ENCODE assay signal across 18 cellular contexts in the genomic region with DNA sequence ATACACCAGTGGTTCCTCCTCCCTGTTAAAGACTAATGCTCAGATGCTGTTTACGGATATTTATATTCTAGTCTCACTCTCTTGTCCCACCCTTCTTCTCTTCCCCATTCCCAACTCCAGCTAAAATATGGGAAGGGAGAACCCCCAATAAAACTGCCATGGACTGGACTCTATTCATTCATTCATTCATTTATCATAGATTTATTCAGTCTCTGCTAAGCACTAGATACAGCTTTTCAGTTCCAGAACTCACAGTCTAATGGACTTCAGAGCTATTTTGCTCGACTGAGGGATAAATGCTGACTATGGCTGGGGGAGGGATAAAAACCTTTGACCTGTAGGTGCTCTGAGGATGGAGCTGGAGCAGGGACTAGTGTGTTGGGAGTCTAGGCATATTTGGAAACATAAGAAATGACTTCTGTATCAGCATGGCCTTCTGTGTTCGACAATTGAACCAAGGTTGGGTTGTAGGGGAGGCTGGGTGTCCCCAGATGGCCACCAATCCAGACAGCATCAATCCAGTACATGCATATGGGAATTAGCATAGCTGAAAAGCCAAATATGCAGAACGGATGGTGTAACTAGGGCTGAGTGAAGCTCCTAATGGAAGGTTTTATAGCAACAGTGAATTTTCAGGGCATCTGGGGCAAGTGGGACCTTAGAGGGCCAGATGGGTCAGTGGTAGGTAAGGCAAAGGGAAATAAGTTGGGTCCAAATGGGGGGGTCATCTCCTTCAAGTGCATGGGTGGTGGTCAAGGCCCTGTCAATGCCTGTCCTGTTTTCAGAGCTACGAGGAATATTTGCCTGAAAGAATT. TPM values are rescaled to one million over a fixed set of nuclear protein-coding genes. Genes with fewer than 3 reads are reported as not detected.
"Had no signal": no experiment of that assay in that cellular context is flagged by ENCODE, and none has a peak within 500 bp of the region (broad histone marks: within the 10 kb centered on the region; RNA-seq: fewer than 3 reads in every experiment).

No MANE protein-coding gene starts in this region.

- H3K4me3 Mint-ChIP-seq: activated CD4-positive, alpha-beta memory T cell treated with anti-CD3 and anti-CD28 coated beads, Interleukin-2, amount 10 ng/mL, durations not matched to agents 7 days and 5 days; stimulated activated memory B cell treated with anti-CD40 and anti-IgM and Interleukin-4, amounts not matched to agents 10 μg/mL and 1 μg/mL and 100 μg/mL, for 72 hours; T-helper 2 cell treated with Interferon-gamma antibody and Interleukin-4, amounts not matched to agents 5 μg/mL and 100 μg/mL, for 36 hours had no signal

- H3K27ac ChIP-seq: adrenal gland, coronary artery, upper lobe of right lung had no signal

- ATAC-seq: activated CD4-positive, CD25-positive, alpha-beta regulatory T cell treated with anti-CD3 and anti-CD28 coated beads, Interleukin-2, amount 50 U/mL, for 24 hours; heart left ventricle; right cardiac atrium; stimulated activated memory B cell treated with anti-CD40 and anti-IgM and Interleukin-4, amounts not matched to agents 10 μg/mL and 1 μg/mL and 100 μg/mL, for 72 hours; upper lobe of right lung had no signal

- H3K4me1 ChIP-seq: upper lobe of right lung had no signal

- H3K4me3 ChIP-seq: adrenal gland, coronary artery, heart left ventricle, upper lobe of right lung had no signal

- H3K27ac Mint-ChIP-seq: activated CD4-positive, alpha-beta memory T cell treated with anti-CD3 and anti-CD28 coated beads, Interleukin-2, amount 10 ng/mL, durations not matched to agents 7 days and 5 days; stimulated activated memory B cell treated with anti-CD40 and anti-IgM and Interleukin-4, amounts not matched to agents 10 μg/mL and 1 μg/mL and 100 μg/mL, for 72 hours had no signal

- FAIRE-seq: frontal cortex, keratinocyte had no signal

- H3K9me3 Mint-ChIP-seq: activated CD4-positive, alpha-beta memory T cell treated with anti-CD3 and anti-CD28 coated beads, Interleukin-2, amount 10 ng/mL, durations not matched to agents 7 days and 5 days; stimulated activated memory B cell treated with anti-CD40 and anti-IgM and Interleukin-4, amounts not matched to agents 10 μg/mL and 1 μg/mL and 100 μg/mL, for 72 hours; T-helper 2 cell treated with Interferon-gamma antibody and Interleukin-4, amounts not matched to agents 5 μg/mL and 100 μg/mL, for 36 hours had no signal

- H3K27me3 ChIP-seq: adrenal gland, heart left ventricle, upper lobe of right lung had no signal

- H3K9me3 ChIP-seq: adrenal gland, heart left ventricle, upper lobe of right lung had no signal

- H3K27me3 Mint-ChIP-seq: activated CD4-positive, alpha-beta memory T cell treated with anti-CD3 and anti-CD28 coated beads, Interleukin-2, amount 10 ng/mL, durations not matched to agents 7 days and 5 days had no signal

- DNase-seq: activated CD4-positive, alpha-beta memory T cell treated with anti-CD3 and anti-CD28 coated beads, Interleukin-2, amount 10 ng/mL, durations not matched to agents 7 days and 5 days; activated CD8-positive, alpha-beta memory T cell treated with anti-CD3 and anti-CD28 coated beads, Interleukin-2, amount 50 U/mL, for 48 hours; effector CD8-positive, alpha-beta T cell; heart left ventricle; posterior cingulate gyrus; upper lobe of right lung had no signal

RNA-seq across cellular contexts. Expression of a gene that starts 4.1 kb away (rescaled TPM):
- total RNA-seq: activated CD4-positive, alpha-beta memory T cell treated with anti-CD3 and anti-CD28 coated beads, Interleukin-2, amount 10 ng/mL, durations not matched to agents 7 days and 5 days; cardiac septum; fibroblast of lung; frontal cortex; heart left ventricle; lower leg skin; mesenteric fat pad; right cardiac atrium; upper lobe of right lung had no signal
- polyA plus RNA-seq: fibroblast of lung, heart left ventricle, keratinocyte had no signal

RNA-seq across cellular contexts. Expression of a gene that starts 4.2 kb away (rescaled TPM):
- total RNA-seq: fibroblast of lung had no signal

RNA-seq across cellular contexts. Expression of a gene that starts 18.7 kb away (rescaled TPM):
- total RNA-seq: activated CD4-positive, alpha-beta memory T cell treated with anti-CD3 and anti-CD28 coated beads, Interleukin-2, amount 10 ng/mL, durations not matched to agents 7 days and 5 days; cardiac septum; fibroblast of lung; frontal cortex; heart left ventricle; mesenteric fat pad; right cardiac atrium; upper lobe of right lung had no signal
- polyA plus RNA-seq: fibroblast of lung, keratinocyte had no signal
